ENCODE assay signal across 8 cellular contexts in genomic region chr2:9843229-9844035, GRCh38. TPM values are rescaled to one million over a fixed set of nuclear protein-coding genes. Genes with fewer than 3 reads are reported as not detected.
DNase-seq lines count a peak whose midpoint lies in the region; ATAC-seq and TF ChIP-seq lines count a peak whose summit lies in the region.

Gene TAF1B, plus strand, starts transcription at chr2:9843474. Its CDS starts 68 bp downstream, at chr2:9843542.

- H3K36me3 Mint-ChIP-seq in GM23338 (ENCODE audit: low read depth) (peaks cover 17% of the 10 kb centered on the region), natural killer cell (no peaks in the 10 kb centered on the region)
- H3K36me3 Mint-ChIP-seq in activated T-helper 1 cell treated with anti-CD3 and anti-CD28 coated beads, Interleukin-12 subunit alpha, Interleukin-12 subunit beta, Interleukin-2, Interleukin-4 antibody, amounts not matched to agents 30 ng/mL and 10 ng/mL and 1 ng/mL, durations not matched to agents 14 hours and 24 hours and 36 hours (ENCODE audit: low read depth): peaks cover 23% of the 10 kb centered on the region

- no peaks in the 10 kb centered on the region for H4K20me1 ChIP-seq in GM23338 (replicated peaks; ENCODE audit: insufficient read depth)

- peak; percentile 92 for ATAC-seq in GM23338
- peak; percentile 87 to 93 (median 91) for ATAC-seq in natural killer cell

- DNase-seq in EH (ENCODE audit: low read depth): peak; percentile 91
- peak; percentile 98 for DNase-seq in GM23338 (ENCODE audit: low spot score)
- peak; percentile 93 for DNase-seq in LHCN-M2 (ENCODE audit: low read depth)
- peak; percentile 95 for DNase-seq in RPMI7951 (ENCODE audit: low read depth)
- DNase-seq in activated T-helper 1 cell treated with anti-CD3 and anti-CD28 coated beads, Interleukin-12 subunit alpha, Interleukin-12 subunit beta, Interleukin-2, Interleukin-4 antibody, amounts not matched to agents 30 ng/mL and 10 ng/mL and 1 ng/mL, durations not matched to agents 14 hours and 24 hours and 36 hours (ENCODE audit: low spot score): peak; percentile 87
- DNase-seq in fibroblast of mammary gland (ENCODE audit: low read depth): peak; percentile 92
- DNase-seq in natural killer cell: peak; percentile 77
- DNase-seq in stimulated activated naive CD4-positive, alpha-beta T cell treated with Interleukin-2 at 50 U/mL for 16 hours (lab: John Stamatoyannopoulos, UW): peak; percentile 82

- H3K27me3 Mint-ChIP-seq in GM23338 (ENCODE audit: insufficient read depth, low read depth, poor library complexity) (peaks cover 5% of the 10 kb centered on the region), natural killer cell (ENCODE audit: low read depth in 2 of 2) (no peaks in the 10 kb centered on the region)
- H3K27me3 Mint-ChIP-seq in activated T-helper 1 cell treated with anti-CD3 and anti-CD28 coated beads, Interleukin-12 subunit alpha, Interleukin-12 subunit beta, Interleukin-2, Interleukin-4 antibody, amounts not matched to agents 30 ng/mL and 10 ng/mL and 1 ng/mL, durations not matched to agents 14 hours and 24 hours and 36 hours (ENCODE audit: insufficient read depth): no peaks in the 10 kb centered on the region

- H2AFZ ChIP-seq in GM23338: peak within 1 kb of the TSS; percentile 82

- TF ChIP-seq CTCF in GM23338 (conservative IDR thresholded peaks at IDR 0.05; ENCODE audit: low read depth in 2 of 2) (peak; percentile 41 to 46), fibroblast of mammary gland (conservative IDR thresholded peaks at IDR 0.05; ENCODE audit: control insufficient read depth, insufficient read depth, low read depth, low read length) (peak; percentile 32), natural killer cell (IDR thresholded peaks at IDR 0.05) (peak; percentile 19)

- H3K4me1 ChIP-seq in GM23338 (ENCODE audit: insufficient read depth): peaks cover 8% of the 10 kb centered on the region

- peak within 1 kb of the TSS; percentile 92 for H3K27ac ChIP-seq in GM23338 (ENCODE audit: low read depth)

- peaks cover 6% of the 10 kb centered on the region for H3F3A ChIP-seq in GM23338 (replicated peaks; ENCODE audit: low read depth)

- H3K4me1 Mint-ChIP-seq in GM23338: peaks cover 9% of the 10 kb centered on the region
- H3K4me1 Mint-ChIP-seq in activated T-helper 1 cell treated with anti-CD3 and anti-CD28 coated beads, Interleukin-12 subunit alpha, Interleukin-12 subunit beta, Interleukin-2, Interleukin-4 antibody, amounts not matched to agents 30 ng/mL and 10 ng/mL and 1 ng/mL, durations not matched to agents 14 hours and 24 hours and 36 hours (ENCODE audit: low read depth): peaks cover 46% of the 10 kb centered on the region
- H3K4me1 Mint-ChIP-seq in natural killer cell: peaks cover 39 to 42% of the 10 kb centered on the region in 2 donors

- peak within 1 kb of the TSS; percentile 82 for H3K4me2 ChIP-seq in GM23338

- intact Hi-C loops in activated T-helper 1 cell treated with anti-CD3 and anti-CD28 coated beads, Interleukin-12 subunit alpha, Interleukin-12 subunit beta, Interleukin-2, Interleukin-4 antibody, amounts not matched to agents 30 ng/mL and 10 ng/mL and 1 ng/mL, durations not matched to agents 14 hours and 24 hours and 36 hours (cut with micrococcal nuclease): loop anchor here (1.0 to 5.0 kb wide), 13 partner anchors 45 to 604 kb away; partner anchors contain the start of genes ADAM17, CPSF3, GRHL1 and ITGB1BP1
- intact Hi-C loops in natural killer cell (cut with micrococcal nuclease): no loop called here

- H3K27me3 ChIP-seq in GM23338 (ENCODE audit: insufficient read depth): no peaks in the 10 kb centered on the region

- peaks cover 44% of the 10 kb centered on the region for H3K79me2 ChIP-seq in GM23338 (replicated peaks; ENCODE audit: insufficient read depth)

- H3K4me3 ChIP-seq in GM23338: peak within 1 kb of the TSS; percentile 76
- peak within 1 kb of the TSS; percentile 79 for H3K4me3 ChIP-seq in fibroblast of mammary gland (ENCODE audit: control insufficient read depth, low read depth, low read length)

- no peaks in the 10 kb centered on the region; the same call in 1 of the 2 replicates for H3K36me3 ChIP-seq in GM23338 (ENCODE audit: insufficient read depth)

- H3K9me3 Mint-ChIP-seq in GM23338 (no peaks in the 10 kb centered on the region), natural killer cell (no peaks in the 10 kb centered on the region)
- no peaks in the 10 kb centered on the region for H3K9me3 Mint-ChIP-seq in activated T-helper 1 cell treated with anti-CD3 and anti-CD28 coated beads, Interleukin-12 subunit alpha, Interleukin-12 subunit beta, Interleukin-2, Interleukin-4 antibody, amounts not matched to agents 30 ng/mL and 10 ng/mL and 1 ng/mL, durations not matched to agents 14 hours and 24 hours and 36 hours

- H3K9me2 ChIP-seq in GM23338 (ENCODE audit: insufficient read depth): no peaks in the 10 kb centered on the region

- peak within 1 kb of the TSS; percentile 90 for H3K4me3 Mint-ChIP-seq in GM23338
- peak within 1 kb of the TSS; percentile 91 for H3K4me3 Mint-ChIP-seq in activated T-helper 1 cell treated with anti-CD3 and anti-CD28 coated beads, Interleukin-12 subunit alpha, Interleukin-12 subunit beta, Interleukin-2, Interleukin-4 antibody, amounts not matched to agents 30 ng/mL and 10 ng/mL and 1 ng/mL, durations not matched to agents 14 hours and 24 hours and 36 hours
- peak within 1 kb of the TSS; percentile 96 for H3K4me3 Mint-ChIP-seq in natural killer cell

- H3K27ac Mint-ChIP-seq in GM23338 (peak within 1 kb of the TSS; percentile 95), natural killer cell (peak within 1 kb of the TSS; percentile 88 to 89)
- H3K27ac Mint-ChIP-seq in activated T-helper 1 cell treated with anti-CD3 and anti-CD28 coated beads, Interleukin-12 subunit alpha, Interleukin-12 subunit beta, Interleukin-2, Interleukin-4 antibody, amounts not matched to agents 30 ng/mL and 10 ng/mL and 1 ng/mL, durations not matched to agents 14 hours and 24 hours and 36 hours: peak within 1 kb of the TSS; percentile 93

RNA-seq across cellular contexts. Expression of gene TAF1B, which starts in this region (rescaled TPM):
- 17.1 and 28.9 TPM in 2 replicates for total RNA-seq in GM23338 (2014; rRNA removed; shearing (Covaris generic))
- polyA plus RNA-seq in GM23338 (2016; fragmentation: Nextera tagmentation; extraction: Ambion mirVana): 22.2 and 24.6 TPM in 2 replicates
- 23.0 and 23.9 TPM in 2 replicates for total RNA-seq in LHCN-M2 (2014; rRNA removed)
- polyA plus RNA-seq in LHCN-M2 (2012): 8.3 TPM
- total RNA-seq in RPMI7951 (2014; rRNA removed; shearing (Covaris generic)): 40.9 and 49.6 TPM in 2 replicates
- total RNA-seq in activated T-helper 1 cell treated with anti-CD3 and anti-CD28 coated beads, Interleukin-12 subunit alpha, Interleukin-12 subunit beta, Interleukin-2, Interleukin-4 antibody, amounts not matched to agents 30 ng/mL and 10 ng/mL and 1 ng/mL, durations not matched to agents 14 hours and 24 hours and 36 hours: 23.3 and 25.1 TPM in 2 replicates
- total RNA-seq in natural killer cell: 10 to 100 TPM; 24.8 to 40.8 (median 26.8) TPM

Comparison
In these comparisons a context has a peak if more than half of its experiments do, and no peak if none do; other contexts are left out.
1. Peak in every context shown above with its lines: DNase-seq, ATAC-seq, H3K4me3 ChIP-seq and H3K27ac ChIP-seq.